In genomic region chr2:215974700-215975429, GRCh38 we compare ENCODE assay signal across 17 cellular contexts.
"Had no signal": no experiment of that assay in that cellular context is flagged by ENCODE, and none has a peak within 500 bp of the region (broad histone marks: within the 10 kb centered on the region; RNA-seq: fewer than 3 reads in every experiment).

No MANE protein-coding gene starts in this region.

- H2AFZ ChIP-seq: neural progenitor cell had no signal

- H3K9ac ChIP-seq: neural progenitor cell had no signal

- ATAC-seq: activated CD8-positive, alpha-beta T cell treated with anti-CD3 and anti-CD28 coated beads for 36 hours; activated T-helper 17 cell treated with anti-CD3 and anti-CD28 coated beads, Interleukin-2, amount 50 U/mL, for 72 hours; body of pancreas; SK-N-SH treated with all-trans-retinoic acid at 6 μM for 48 hours; stimulated activated naive B cell treated with anti-CD40 and anti-IgM and Interleukin-4, amounts not matched to agents 10 μg/mL and 1 μg/mL and 100 μg/mL, for 72 hours; T-cell had no signal

- H3K27me3 ChIP-seq: body of pancreas, neural progenitor cell, thyroid gland had no signal

- H3K4me3 ChIP-seq: body of pancreas, mucosa of descending colon, neural progenitor cell, thyroid gland had no signal

- H3K4me2 ChIP-seq: neural progenitor cell had no signal

- DNase-seq: activated B cell treated with CpG ODN at 0.5 μM for 24 hours; activated CD4-positive, alpha-beta T cell treated with anti-CD3 and anti-CD28 coated beads for 48 hours; activated CD8-positive, alpha-beta T cell treated with anti-CD3 and anti-CD28 coated beads for 36 hours; activated naive CD4-positive, alpha-beta T cell; activated naive CD8-positive, alpha-beta T cell treated with anti-CD3 and anti-CD28 coated beads for 36 hours; activated T-cell treated with anti-CD3 and anti-CD28 coated beads, Interleukin-2, amount 50 U/mL, for 1 hour; hypothalamus; naive B cell; stimulated activated CD4-positive, alpha-beta T cell treated with anti-CD3 and anti-CD28 coated beads, Interleukin-4, amount 100 ng/mL, for 4 hours; stimulated activated naive B cell treated with anti-CD40 and anti-IgM and Interleukin-4, amounts not matched to agents 10 μg/mL and 1 μg/mL and 100 μg/mL, for 72 hours; T-cell; thyroid gland had no signal

- H3K27ac ChIP-seq: body of pancreas, neural progenitor cell, thyroid gland had no signal

- H3K9me3 ChIP-seq: body of pancreas, mucosa of descending colon, thyroid gland had no signal

- H3K36me3 ChIP-seq: neural progenitor cell, thyroid gland had no signal

- H3K4me1 ChIP-seq: body of pancreas, thyroid gland had no signal
